In the genomic region with DNA sequence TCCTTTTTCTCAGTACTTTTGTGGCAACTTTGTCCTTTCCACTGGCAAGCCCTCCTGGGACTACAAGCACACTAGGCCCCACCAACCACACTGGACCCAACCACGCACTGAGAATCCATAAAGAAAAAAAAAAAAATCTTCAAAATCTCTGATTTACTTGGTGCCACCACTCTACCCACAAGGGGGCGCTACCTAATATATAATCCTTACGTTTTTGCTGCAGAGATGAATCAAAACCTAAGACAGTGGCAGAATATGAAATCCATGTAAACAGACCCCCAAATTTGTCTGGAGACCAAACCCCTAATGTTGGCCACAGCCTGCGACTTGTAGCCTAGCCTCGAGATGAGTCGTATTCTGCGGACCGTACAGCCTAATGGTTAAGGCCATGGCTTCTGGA, we compare ENCODE assay signal across 8 cellular contexts.
DNase-seq lines count a peak whose midpoint lies in the region; ATAC-seq and TF ChIP-seq lines count a peak whose summit lies in the region.

No MANE protein-coding gene starts in this region.

- WGBS in tibial nerve, 2 donors, result 45 to 46% methylated on average over 8 of the region's 8 CpGs
- WGBS in ovary, 3 donors, result 44 to 47% (median 44%) methylated on average over 8 of the region's 8 CpGs

- no peaks in the 10 kb centered on the region for H3K79me2 ChIP-seq in OCI-LY7 (ENCODE audit: insufficient read depth, low read depth, low read length)

- no peaks in the 10 kb centered on the region for H4K20me1 ChIP-seq in OCI-LY7 (ENCODE audit: insufficient read depth, low read length)

- no TSS peak for BruUV-seq in OCI-LY7 (replicated peaks; lab: Mats Ljungman, UMichigan)

- H3K36me3 ChIP-seq in OCI-LY7 (ENCODE audit: insufficient read depth, low read length) (no peaks in the 10 kb centered on the region), tibial nerve (no peaks in the 10 kb centered on the region), ovary (no peaks in the 10 kb centered on the region)

- intact Hi-C loops in OCI-LY7 (cut with micrococcal nuclease; ENCODE audit: unreplicated experiment) (loop anchor here (5.0 kb wide), 1 partner anchor 638 kb away; no protein-coding TSS in a partner anchor), ovary (cut with DNase I) (no loop called here)

- no peak overlapping the region for H2AFZ ChIP-seq in OCI-LY7 (ENCODE audit: low read length)

- no peak for TF ChIP-seq POLR2A in tibial nerve (IDR thresholded peaks at IDR 0.05)
- no peak for TF ChIP-seq POLR2A in ovary (IDR thresholded peaks at IDR 0.05)

- no peaks in the 10 kb centered on the region for H3K9me2 ChIP-seq in OCI-LY7 (ENCODE audit: insufficient read depth, low read length)

- CTCF ChIA-PET in OCI-LY7 (lab: Charles Lee; ENCODE audit: unreplicated experiment), result no interaction called here

- H3K4me2 ChIP-seq in OCI-LY7 (ENCODE audit: low read length), result no peak overlapping the region

- H3K4me3 ChIP-seq in GM12865 (ENCODE audit: low read depth, low read length) (no peak overlapping the region), OCI-LY7 (ENCODE audit: low read depth, low read length, poor library complexity, severe bottlenecking) (no peak overlapping the region), fibroblast of mammary gland (ENCODE audit: control insufficient read depth, low read depth, low read length) (no peak overlapping the region), tibial nerve (no peak overlapping the region), ovary (no peak overlapping the region)

- DNase-seq in AG08395 (ENCODE audit: low spot score) (peak; percentile 10), GM12865 (ENCODE audit: low read depth) (peak; percentile 11), OCI-LY7 (ENCODE audit: low spot score) (peak; percentile 22), fibroblast of mammary gland (ENCODE audit: low read depth) (peak; percentile 23), tibial nerve (ENCODE audit: low spot score in 2 of 2) (peak in 1 of 2 donors; percentile 4), ovary (no peak), amniotic stem cell (lab: John Stamatoyannopoulos, UW) (no peak)

- H3K9me3 ChIP-seq in OCI-LY7 (ENCODE audit: low read length) (no peaks in the 10 kb centered on the region), tibial nerve (no peaks in the 10 kb centered on the region), ovary (no peaks in the 10 kb centered on the region)

- H3K27me3 ChIP-seq in tibial nerve, result peaks cover 0 to 25% of the 10 kb centered on the region in 2 donors
- no peaks in the 10 kb centered on the region for H3K27me3 ChIP-seq in ovary

- no peaks in the 10 kb centered on the region for H3K4me1 ChIP-seq in OCI-LY7 (ENCODE audit: insufficient read depth, low read length, poor library complexity, severe bottlenecking)
- no peaks in the 10 kb centered on the region for H3K4me1 ChIP-seq in tibial nerve
- no peaks in the 10 kb centered on the region for H3K4me1 ChIP-seq in ovary (ENCODE audit: insufficient read depth)

- no peak overlapping the region for H3K27ac ChIP-seq in OCI-LY7 (ENCODE audit: low read depth, low read length, poor library complexity, severe bottlenecking)
- no peak overlapping the region for H3K27ac ChIP-seq in tibial nerve
- no peak overlapping the region for H3K27ac ChIP-seq in ovary

- POLR2A ChIA-PET in OCI-LY7 (lab: Charles Lee), result no interaction called here

- TF ChIP-seq CTCF in GM12865 (IDR thresholded peaks at IDR 0.05; ENCODE audit: insufficient read depth, low read depth, low read length, missing control alignments) (no peak), OCI-LY7 (conservative IDR thresholded peaks at IDR 0.05; ENCODE audit: low read length) (peak; percentile 81), fibroblast of mammary gland (conservative IDR thresholded peaks at IDR 0.05; ENCODE audit: control insufficient read depth, insufficient read depth, low read depth, low read length) (peak; percentile 58), tibial nerve (IDR thresholded peaks at IDR 0.05) (peak in 3 of 5 experiments; percentile 14 to 39 (median 17)), ovary (IDR thresholded peaks at IDR 0.05) (no peak)

- TF ChIP-seq EP300 in tibial nerve (IDR thresholded peaks at IDR 0.05) (no peak), ovary (IDR thresholded peaks at IDR 0.05) (no peak)

- ATAC-seq in GM21390 (IDR thresholded peaks at IDR 0.05; ENCODE audit: unreplicated experiment), result no peak

Comparison
In these comparisons a context has a peak if more than half of its experiments do, and no peak if none do; other contexts are left out.
1. DNase-seq: peak in AG08395 (single experiment), GM12865 (single experiment), OCI-LY7 (single experiment) and fibroblast of mammary gland (single experiment); none in ovary (0 of 5) and amniotic stem cell (single experiment).
2. CTCF ChIP-seq: peak in OCI-LY7 (single experiment), fibroblast of mammary gland (single experiment) and tibial nerve (3 of 5); none in GM12865 (single experiment) and ovary (0 of 3).